8 cellular contexts compared by ENCODE assay signal in the genomic region with DNA sequence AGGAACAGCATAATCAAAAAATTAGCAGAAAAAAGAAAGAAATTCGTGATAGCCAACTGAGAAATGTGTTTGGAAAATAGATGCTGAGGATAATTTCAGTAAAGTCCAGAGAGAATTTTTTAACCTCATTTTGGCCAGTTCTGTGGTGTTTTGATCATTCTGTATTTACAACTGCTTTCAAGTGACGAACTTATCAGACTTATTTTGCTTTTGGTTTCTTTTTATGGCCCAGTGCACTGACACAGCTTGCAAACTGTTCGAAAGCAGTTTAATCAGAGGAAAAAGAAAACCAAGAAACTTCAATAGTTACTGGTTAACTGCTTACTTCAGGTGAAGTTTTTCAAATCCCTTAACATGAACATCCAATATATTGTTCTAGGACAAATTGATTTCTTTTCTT. TPM values are rescaled to one million over a fixed set of nuclear protein-coding genes. Genes with fewer than 3 reads are reported as not detected.
A peak's percentile ranks its signal among the peaks of the same experiment; 100 is the strongest.
DNase-seq lines count a peak whose midpoint lies in the region; ATAC-seq and TF ChIP-seq lines count a peak whose summit lies in the region.

No MANE protein-coding gene starts in this region.

- no peaks in the 10 kb centered on the region for H3K27me3 ChIP-seq in lower lobe of right lung (ENCODE audit: low read depth)

- peak overlapping the region; percentile 94 for H3K27ac Mint-ChIP-seq in activated CD8-positive, alpha-beta T cell treated with anti-CD3 and anti-CD28 coated beads, Interleukin-2, amount 10 ng/mL, durations not matched to agents 7 days and 5 days

- no peaks in the 10 kb centered on the region for H3K9me3 ChIP-seq in lower lobe of right lung

- no peak for TF ChIP-seq CTCF in AG10803 (conservative IDR thresholded peaks at IDR 0.05; ENCODE audit: low read length)
- TF ChIP-seq CTCF in lower lobe of right lung (IDR thresholded peaks at IDR 0.05) = no peak

- CTCF ChIA-PET in activated CD8-positive, alpha-beta T cell treated with anti-CD3 and anti-CD28 coated beads, Interleukin-2, amount 10 ng/mL, durations not matched to agents 7 days and 5 days (lab: Charles Lee) = interaction anchor here (0.6 to 4.0 kb wide), 6 partner anchors 15 to 211 kb away, joined by 3 to 30 read pairs (median 3); partner anchors contain the start of gene LRRC14B

- H3K4me1 Mint-ChIP-seq in activated CD8-positive, alpha-beta T cell treated with anti-CD3 and anti-CD28 coated beads, Interleukin-2, amount 10 ng/mL, durations not matched to agents 7 days and 5 days (ENCODE audit: low read depth) = peaks cover 50% of the 10 kb centered on the region

- H3K4me3 Mint-ChIP-seq in activated CD8-positive, alpha-beta T cell treated with anti-CD3 and anti-CD28 coated beads, Interleukin-2, amount 10 ng/mL, durations not matched to agents 7 days and 5 days = peak overlapping the region; percentile 91

- peak overlapping the region; percentile 93 for H3K27ac ChIP-seq in lower lobe of right lung

- ATAC-seq in GM21447 (IDR thresholded peaks at IDR 0.05; ENCODE audit: unreplicated experiment) = peak; percentile 36
- ATAC-seq in activated CD8-positive, alpha-beta T cell treated with anti-CD3 and anti-CD28 coated beads, Interleukin-2, amount 10 ng/mL, durations not matched to agents 7 days and 5 days = no peak
- no peak for ATAC-seq in lower lobe of right lung
- no peak for ATAC-seq in GM19455 (IDR thresholded peaks at IDR 0.05; ENCODE audit: unreplicated experiment)

- H3K4me3 ChIP-seq in AG10803 (ENCODE audit: low read length) = peak overlapping the region; percentile 85
- peak overlapping the region; percentile 71 for H3K4me3 ChIP-seq in lower lobe of right lung

- POLR2A ChIA-PET in activated CD8-positive, alpha-beta T cell treated with anti-CD3 and anti-CD28 coated beads, Interleukin-2, amount 10 ng/mL, durations not matched to agents 7 days and 5 days (lab: Charles Lee) = interaction anchor here (0.6 to 3.3 kb wide), 4 partner anchors 29 to 888 kb away, joined by 3 to 23 read pairs (median 7); partner anchors contain the start of genes LRRC14B and PDCD6

- peaks cover 13% of the 10 kb centered on the region for H3K36me3 ChIP-seq in lower lobe of right lung

- peak; percentile 18 for DNase-seq in AG10803 (ENCODE audit: low read depth)
- no peak for DNase-seq in activated CD8-positive, alpha-beta T cell treated with anti-CD3 and anti-CD28 coated beads, Interleukin-2, amount 10 ng/mL, durations not matched to agents 7 days and 5 days
- no peak for DNase-seq in lower lobe of right lung
- DNase-seq in UCSD-AML1 (lab: John Stamatoyannopoulos, UW; ENCODE audit: unreplicated experiment) = no peak
- DNase-seq in stimulated activated CD4-positive, alpha-beta T cell treated with anti-CD3 and anti-CD28 coated beads, Interleukin-4, amount 100 ng/mL, for 1 hour = no peak
- no peak for DNase-seq in occipital lobe (lab: John Stamatoyannopoulos, UW)

- no peaks in the 10 kb centered on the region for H3K27me3 Mint-ChIP-seq in activated CD8-positive, alpha-beta T cell treated with anti-CD3 and anti-CD28 coated beads, Interleukin-2, amount 10 ng/mL, durations not matched to agents 7 days and 5 days (ENCODE audit: low read depth)

- peaks cover 37% of the 10 kb centered on the region for H3K36me3 Mint-ChIP-seq in activated CD8-positive, alpha-beta T cell treated with anti-CD3 and anti-CD28 coated beads, Interleukin-2, amount 10 ng/mL, durations not matched to agents 7 days and 5 days (ENCODE audit: low read depth)

- peaks cover 43% of the 10 kb centered on the region for H3K4me1 ChIP-seq in lower lobe of right lung

- intact Hi-C loops in lower lobe of right lung (cut with DNase I) = no loop called here

- no peaks in the 10 kb centered on the region for H3K9me3 Mint-ChIP-seq in activated CD8-positive, alpha-beta T cell treated with anti-CD3 and anti-CD28 coated beads, Interleukin-2, amount 10 ng/mL, durations not matched to agents 7 days and 5 days (ENCODE audit: insufficient read depth)

RNA-seq across cellular contexts. Expression of gene SDHA, which starts 1.9 kb away (rescaled TPM):
- total RNA-seq in activated CD8-positive, alpha-beta T cell treated with anti-CD3 and anti-CD28 coated beads, Interleukin-2, amount 10 ng/mL, durations not matched to agents 7 days and 5 days = 100 to 1,000 TPM; 145 to 152 TPM
- total RNA-seq in lower lobe of right lung (89.6 TPM), occipital lobe (74.4 TPM)

RNA-seq across cellular contexts. Expression of gene CCDC127, which starts 2.1 kb away (rescaled TPM):
- total RNA-seq in activated CD8-positive, alpha-beta T cell treated with anti-CD3 and anti-CD28 coated beads, Interleukin-2, amount 10 ng/mL, durations not matched to agents 7 days and 5 days = 1 to 10 TPM; 5.3 to 6.8 TPM
- total RNA-seq in lower lobe of right lung (4.9 TPM), occipital lobe (6.7 TPM)

RNA-seq across cellular contexts. Expression of gene LRRC14B, which starts 28.7 kb away (rescaled TPM):
- not detected for total RNA-seq in activated CD8-positive, alpha-beta T cell treated with anti-CD3 and anti-CD28 coated beads, Interleukin-2, amount 10 ng/mL, durations not matched to agents 7 days and 5 days
- total RNA-seq in lower lobe of right lung (not detected), occipital lobe (not detected)

RNA-seq across cellular contexts. Expression of gene PDCD6, which starts 51.4 kb away (rescaled TPM):
- total RNA-seq in activated CD8-positive, alpha-beta T cell treated with anti-CD3 and anti-CD28 coated beads, Interleukin-2, amount 10 ng/mL, durations not matched to agents 7 days and 5 days = 100 to 1,000 TPM in 1 of 2 experiments, 10 to 100 TPM in 1; 96.1 to 101 TPM
- 75.9 TPM for total RNA-seq in lower lobe of right lung
- 63.9 TPM for total RNA-seq in occipital lobe
